In genomic region chr6:34468378-34468892, GRCh38 we compare ENCODE assay signal across 18 cellular contexts. TPM values are rescaled to one million over a fixed set of nuclear protein-coding genes. Genes with fewer than 3 reads are reported as not detected.
DNase-seq lines count a peak whose midpoint lies in the region; ATAC-seq and TF ChIP-seq lines count a peak whose summit lies in the region.
"Had no signal": no experiment of that assay in that cellular context is flagged by ENCODE, and none has a peak within 500 bp of the region (broad histone marks: within the 10 kb centered on the region; RNA-seq: fewer than 3 reads in every experiment).

No MANE protein-coding gene starts in this region.

- no peaks in the 10 kb centered on the region for H3K36me3 ChIP-seq in OCI-LY3 (replicated peaks; ENCODE audit: low read depth, low read length)
- no peaks in the 10 kb centered on the region for H3K36me3 ChIP-seq in gastrocnemius medialis

- intact Hi-C loops in gastrocnemius medialis (cut with DNase I; ENCODE audit: low total_unique reads): no loop called here

- no peaks in the 10 kb centered on the region for H3K79me2 ChIP-seq in OCI-LY3 (ENCODE audit: low read length)

- TF ChIP-seq CTCF in OCI-LY3 (IDR thresholded peaks at IDR 0.05; ENCODE audit: low read depth, low read length): no peak
- TF ChIP-seq CTCF in gastrocnemius medialis (IDR thresholded peaks at IDR 0.05 in 4 of 5, conservative IDR thresholded peaks at IDR 0.05 in 1 of 5): no peak

- H3K9ac ChIP-seq in OCI-LY3 (ENCODE audit: low read length): peak overlapping the region; percentile 19; the same call in 1 of the 2 replicates

- peaks cover 19 to 31% of the 10 kb centered on the region in 2 donors for H3K4me1 Mint-ChIP-seq in stimulated activated naive B cell treated with anti-CD40 and anti-IgM and Interleukin-4, amounts not matched to agents 10 μg/mL and 1 μg/mL and 100 μg/mL, for 72 hours

- no peaks in the 10 kb centered on the region for H4K20me1 ChIP-seq in OCI-LY3 (ENCODE audit: insufficient read depth, low read length)

- no peak for TF ChIP-seq POLR2A in gastrocnemius medialis (IDR thresholded peaks at IDR 0.05)

- H3K4me1 ChIP-seq in OCI-LY3 (ENCODE audit: low read length) (peaks cover 22% of the 10 kb centered on the region), gastrocnemius medialis (peaks cover 0 to 4% of the 10 kb centered on the region in 2 donors)

- peaks cover 22 to 25% of the 10 kb centered on the region in 2 donors for H3K27me3 Mint-ChIP-seq in stimulated activated naive B cell treated with anti-CD40 and anti-IgM and Interleukin-4, amounts not matched to agents 10 μg/mL and 1 μg/mL and 100 μg/mL, for 72 hours

- H3K9me3 Mint-ChIP-seq in stimulated activated naive B cell treated with anti-CD40 and anti-IgM and Interleukin-4, amounts not matched to agents 10 μg/mL and 1 μg/mL and 100 μg/mL, for 72 hours: no peaks in the 10 kb centered on the region
- H3K9me3 Mint-ChIP-seq: activated T-helper 1 cell treated with anti-CD3 and anti-CD28 coated beads, Interleukin-12 subunit alpha, Interleukin-12 subunit beta, Interleukin-2, Interleukin-4 antibody, amounts not matched to agents 30 ng/mL and 10 ng/mL and 1 ng/mL, durations not matched to agents 14 hours and 24 hours and 36 hours; neural crest cell; stimulated activated naive CD8-positive, alpha-beta T cell treated with anti-CD3 and anti-CD28 coated beads, Interleukin-15, Interleukin-2, amounts not matched to agents 100 ng/mL and 50 ng/mL, for 24 hours; T-helper 1 cell treated with Interleukin-12 subunit alpha and Interleukin-12 subunit beta and Interleukin-4 antibody, amounts not matched to agents 30 μg/mL and 1 μg/mL, for 36 hours had no signal

- H3K27ac ChIP-seq in OCI-LY3 (ENCODE audit: low read length) (no peak overlapping the region), gastrocnemius medialis (no peak overlapping the region)
- H3K27ac ChIP-seq: coronary artery had no signal

- no peaks in the 10 kb centered on the region for H3K27me3 ChIP-seq in OCI-LY3 (ENCODE audit: low read depth, low read length)
- peaks cover 11 to 21% (median 21%) of the 10 kb centered on the region in 3 donors for H3K27me3 ChIP-seq in gastrocnemius medialis

- ATAC-seq in GM18907 (IDR thresholded peaks at IDR 0.05; ENCODE audit: unreplicated experiment) (peak; percentile 68), HG03103 (IDR thresholded peaks at IDR 0.05; ENCODE audit: low read depth, unreplicated experiment) (peak; percentile 51), gastrocnemius medialis (no peak)
- peak; percentile 87 to 94 for ATAC-seq in stimulated activated naive B cell treated with anti-CD40 and anti-IgM and Interleukin-4, amounts not matched to agents 10 μg/mL and 1 μg/mL and 100 μg/mL, for 72 hours (replicated peaks)
- ATAC-seq: left ventricle myocardium superior, Panc1, sciatic nerve had no signal

- no peak overlapping the region for H3K4me3 Mint-ChIP-seq in stimulated activated naive B cell treated with anti-CD40 and anti-IgM and Interleukin-4, amounts not matched to agents 10 μg/mL and 1 μg/mL and 100 μg/mL, for 72 hours
- H3K4me3 Mint-ChIP-seq: activated T-helper 1 cell treated with anti-CD3 and anti-CD28 coated beads, Interleukin-12 subunit alpha, Interleukin-12 subunit beta, Interleukin-2, Interleukin-4 antibody, amounts not matched to agents 30 ng/mL and 10 ng/mL and 1 ng/mL, durations not matched to agents 14 hours and 24 hours and 36 hours; neural crest cell; stimulated activated naive CD8-positive, alpha-beta T cell treated with anti-CD3 and anti-CD28 coated beads, Interleukin-15, Interleukin-2, amounts not matched to agents 100 ng/mL and 50 ng/mL, for 24 hours; T-helper 1 cell treated with Interleukin-12 subunit alpha and Interleukin-12 subunit beta and Interleukin-4 antibody, amounts not matched to agents 30 μg/mL and 1 μg/mL, for 36 hours had no signal

- H3K9me3 ChIP-seq in OCI-LY3 (ENCODE audit: insufficient read depth, low read length): no peaks in the 10 kb centered on the region
- no peaks in the 10 kb centered on the region for H3K9me3 ChIP-seq in gastrocnemius medialis

- H3K36me3 Mint-ChIP-seq in stimulated activated naive B cell treated with anti-CD40 and anti-IgM and Interleukin-4, amounts not matched to agents 10 μg/mL and 1 μg/mL and 100 μg/mL, for 72 hours: no peaks in the 10 kb centered on the region

- H3K4me3 ChIP-seq in OCI-LY3 (ENCODE audit: low read length): peak overlapping the region; percentile 34
- no peak overlapping the region for H3K4me3 ChIP-seq in gastrocnemius medialis
- H3K4me3 ChIP-seq: coronary artery had no signal

- no peak overlapping the region for H3K27ac Mint-ChIP-seq in stimulated activated naive B cell treated with anti-CD40 and anti-IgM and Interleukin-4, amounts not matched to agents 10 μg/mL and 1 μg/mL and 100 μg/mL, for 72 hours
- H3K27ac Mint-ChIP-seq: activated T-helper 1 cell treated with anti-CD3 and anti-CD28 coated beads, Interleukin-12 subunit alpha, Interleukin-12 subunit beta, Interleukin-2, Interleukin-4 antibody, amounts not matched to agents 30 ng/mL and 10 ng/mL and 1 ng/mL, durations not matched to agents 14 hours and 24 hours and 36 hours; stimulated activated naive CD8-positive, alpha-beta T cell treated with anti-CD3 and anti-CD28 coated beads, Interleukin-15, Interleukin-2, amounts not matched to agents 100 ng/mL and 50 ng/mL, for 24 hours; T-helper 1 cell treated with Interleukin-12 subunit alpha and Interleukin-12 subunit beta and Interleukin-4 antibody, amounts not matched to agents 30 μg/mL and 1 μg/mL, for 36 hours had no signal

- peak; percentile 34 for DNase-seq in stimulated activated naive B cell treated with anti-CD40 and anti-IgM and Interleukin-4, amounts not matched to agents 10 μg/mL and 1 μg/mL and 100 μg/mL, for 72 hours
- DNase-seq in KBM-7: no peak
- DNase-seq in hepatic stellate cell (ENCODE audit: low spot score): no peak
- DNase-seq in gastrocnemius medialis: no peak
- DNase-seq: activated CD4-positive, alpha-beta T cell treated with anti-CD3 and anti-CD28 coated beads, Interleukin-2, amount 50 U/mL, for 1 hour; anterior cingulate cortex; left ventricle myocardium superior; NCI-H1092 treated with DMSO at 0.1 percent for 48 hours had no signal

- H2AFZ ChIP-seq in OCI-LY3 (ENCODE audit: low read depth, low read length): peak overlapping the region; percentile 33; the same call in 1 of the 2 replicates

- in situ Hi-C loops in KBM-7 (cut with MboI; ENCODE audit: low pct_unique_long_range_greater_than_20kb, low sequenced_read_pairs) (no loop called here), gastrocnemius medialis (cut with MboI; ENCODE audit: low sequenced_read_pairs in 4 of 4) (loop anchor here in 1 of 4 donors (25.0 kb wide), 1 partner anchor 144 kb away; no protein-coding TSS in a partner anchor)

- H3K4me2 ChIP-seq in OCI-LY3 (ENCODE audit: low read length): peak overlapping the region; percentile 74

RNA-seq across cellular contexts. Expression of gene PACSIN1, which starts 2.6 kb away (rescaled TPM):
- not detected for total RNA-seq in gastrocnemius medialis
- total RNA-seq: activated T-helper 1 cell treated with anti-CD3 and anti-CD28 coated beads, Interleukin-12 subunit alpha, Interleukin-12 subunit beta, Interleukin-2, Interleukin-4 antibody, amounts not matched to agents 30 ng/mL and 10 ng/mL and 1 ng/mL, durations not matched to agents 14 hours and 24 hours and 36 hours had no signal

RNA-seq across cellular contexts. Expression of gene RPS10, which starts 42.6 kb away (rescaled TPM):
- 1,000 to 10,000 TPM; 1,471 to 2,243 (median 1,775) TPM for total RNA-seq in gastrocnemius medialis

Comparison
In these comparisons a context has a peak if more than half of its experiments do, and no peak if none do; other contexts are left out.
1. ATAC-seq: peak in GM18907 (single experiment), HG03103 (single experiment) and stimulated activated naive B cell treated with anti-CD40 and anti-IgM and Interleukin-4, amounts not matched to agents 10 μg/mL and 1 μg/mL and 100 μg/mL, for 72 hours (2 of 2); none in gastrocnemius medialis (0 of 2).